In the genomic region with DNA sequence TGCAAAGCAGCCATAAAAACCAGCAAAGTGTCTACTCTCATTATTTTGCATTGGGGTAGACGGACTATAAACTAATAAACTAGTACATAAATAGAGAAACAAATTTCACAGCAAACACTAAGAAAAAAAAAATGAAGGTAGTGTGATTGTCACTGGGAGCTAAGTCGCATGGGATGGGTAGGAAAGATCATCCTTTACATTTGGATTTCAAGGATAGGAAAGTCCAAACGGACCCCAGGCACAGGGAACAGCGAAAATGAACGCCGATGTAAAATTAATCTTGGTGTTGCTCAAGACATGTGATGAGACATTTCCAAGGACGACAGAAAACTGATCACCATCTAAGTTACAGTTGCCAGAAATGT, we compare ENCODE assay signal across 8 cellular contexts. TPM values are rescaled to one million over a fixed set of nuclear protein-coding genes. Genes with fewer than 3 reads are reported as not detected.
DNase-seq lines count a peak whose midpoint lies in the region; TF ChIP-seq lines count a peak whose summit lies in the region.

No MANE protein-coding gene starts in this region.

- CTCF ChIA-PET in A673 (lab: Charles Lee) = no interaction called here

- intact Hi-C loops in A673 (cut with micrococcal nuclease; ENCODE audit: unreplicated experiment) = no loop called here

- H3K27me3 ChIP-seq in A673 (replicated peaks; ENCODE audit: insufficient read depth, low read depth, low read length, poor library complexity) (no peaks in the 10 kb centered on the region), HUES48 (ENCODE audit: control insufficient read depth, insufficient read depth, low read length) (no peaks in the 10 kb centered on the region), muscle layer of colon (ENCODE audit: control insufficient read depth in 1 of 2, insufficient read depth in 2 of 2, low read length in 2 of 2) (no peaks in the 10 kb centered on the region)

- H3K27ac ChIP-seq in A673 (ENCODE audit: low read depth, low read length, poor library complexity, severe bottlenecking) (peak overlapping the region; percentile 91), HUES48 (ENCODE audit: low read depth, low read length) (no peak overlapping the region), muscle layer of colon (ENCODE audit: low read depth, low read length) (peak overlapping the region; percentile 92)

- H3K4me1 ChIP-seq in A673 (ENCODE audit: insufficient read depth, low read length, poor library complexity, severe bottlenecking) (peaks cover 18% of the 10 kb centered on the region), HUES48 (ENCODE audit: control insufficient read depth, insufficient read depth, low read length) (no peaks in the 10 kb centered on the region), muscle layer of colon (ENCODE audit: insufficient read depth, low read length) (peaks cover 51% of the 10 kb centered on the region)

- no peaks in the 10 kb centered on the region for H3K27me3 Mint-ChIP-seq in brain

- DNase-seq in A673 (ENCODE audit: low spot score) = no peak
- no peak for DNase-seq in hippocampal formation (lab: John Stamatoyannopoulos, UW)
- DNase-seq in NCI-H446 treated with DMSO at 0.1 percent for 48 hours (lab: John Stamatoyannopoulos, UW) = no peak
- DNase-seq in pons (ENCODE audit: low spot score) = no peak
- DNase-seq in anterior cingulate cortex (lab: John Stamatoyannopoulos, UW) = no peak

- POLR2A ChIA-PET in A673 (lab: Charles Lee; ENCODE audit: low non-redundant PET) = no interaction called here

- H3K27ac Mint-ChIP-seq in brain = peak overlapping the region; percentile 98 to 100 (median 99)

- H3K4me3 Mint-ChIP-seq in brain = peak overlapping the region; percentile 91 to 94 (median 92)

- H3K36me3 Mint-ChIP-seq in brain = peaks cover 16% of the 10 kb centered on the region

- H3K36me3 ChIP-seq in A673 (ENCODE audit: insufficient read depth, low read length, poor library complexity, severe bottlenecking) (peaks cover 4% of the 10 kb centered on the region), HUES48 (ENCODE audit: control insufficient read depth, insufficient read depth, low read length) (peaks cover 17% of the 10 kb centered on the region), muscle layer of colon (ENCODE audit: insufficient read depth, low read length) (no peaks in the 10 kb centered on the region)

- 0 out of 2 replicates have a peak overlapping the region, but pooled peaks have one; percentile 21 for H3K9ac ChIP-seq in HUES48 (ENCODE audit: low read depth, low read length)
- no peak overlapping the region for H3K9ac ChIP-seq in muscle layer of colon (ENCODE audit: low read length)

- H3K9me3 Mint-ChIP-seq in brain = no peaks in the 10 kb centered on the region

- H3K4me3 ChIP-seq in A673 (ENCODE audit: low read depth, low read length, poor library complexity, severe bottlenecking) (peak overlapping the region; percentile 91), HUES48 (ENCODE audit: low read depth, low read length) (peak overlapping the region; percentile 38; the same call in 1 of the 2 replicates), muscle layer of colon (ENCODE audit: low read depth in 1 of 2, low read length in 2 of 2) (peak overlapping the region; percentile 16 to 83)

- TF ChIP-seq CTCF in A673 (conservative IDR thresholded peaks at IDR 0.05; ENCODE audit: low read depth, low read length) (no peak), brain (conservative IDR thresholded peaks at IDR 0.05) (no peak)

- no TSS peak for BruUV-seq in A673 (replicated peaks; lab: Mats Ljungman, UMichigan)

- peaks cover 82% of the 10 kb centered on the region for H3K4me1 Mint-ChIP-seq in brain

- no peaks in the 10 kb centered on the region for H3K9me3 ChIP-seq in A673 (ENCODE audit: low read depth, low read length, poor library complexity, severe bottlenecking)
- no peaks in the 10 kb centered on the region for H3K9me3 ChIP-seq in HUES48 (ENCODE audit: control insufficient read depth, insufficient read depth, low read length)
- H3K9me3 ChIP-seq in muscle layer of colon (ENCODE audit: low read length) = no peaks in the 10 kb centered on the region

RNA-seq across cellular contexts. Expression of a gene that starts 0.7 kb away (rescaled TPM):
- 101 and 106 TPM in 2 replicates for total RNA-seq in A673 (2021)
- polyA plus RNA-seq in brain (ENCODE audit: insufficient read depth, low read depth, low replicate concordance) = 207 TPM

RNA-seq across cellular contexts. Expression of a gene that starts 1.5 kb away (rescaled TPM):
- total RNA-seq in A673 (2021) = 168 and 186 TPM in 2 replicates
- polyA plus RNA-seq in brain (ENCODE audit: insufficient read depth, low read depth, low replicate concordance) = 107 TPM

RNA-seq across cellular contexts. Expression of a gene that starts 35.9 kb away (rescaled TPM):
- total RNA-seq in A673 (2021) = 3.5 and 5.1 TPM in 2 replicates
- 6.0 TPM for polyA plus RNA-seq in brain (ENCODE audit: insufficient read depth, low read depth, low replicate concordance)

RNA-seq across cellular contexts. Expression of a gene that starts 43.9 kb away (rescaled TPM):
- total RNA-seq in A673 (2021) = 43.2 and 44.8 TPM in 2 replicates
- 93.6 TPM for polyA plus RNA-seq in brain (ENCODE audit: insufficient read depth, low read depth, low replicate concordance)

RNA-seq across cellular contexts. Expression of a gene that starts 57.5 kb away (rescaled TPM):
- 4.8 and 6.2 TPM in 2 replicates for total RNA-seq in A673 (2021)
- 2.3 TPM for polyA plus RNA-seq in brain (ENCODE audit: insufficient read depth, low read depth, low replicate concordance)

Comparison
In these comparisons a context has a peak if more than half of its experiments do, and no peak if none do; other contexts are left out.
1. H3K4me3 ChIP-seq: peak in every context shown above with its lines; median percentile 91 in A673; 50 in muscle layer of colon; 38 in HUES48.